ENCODE assay signal across 1 cellular context in the genomic region with DNA sequence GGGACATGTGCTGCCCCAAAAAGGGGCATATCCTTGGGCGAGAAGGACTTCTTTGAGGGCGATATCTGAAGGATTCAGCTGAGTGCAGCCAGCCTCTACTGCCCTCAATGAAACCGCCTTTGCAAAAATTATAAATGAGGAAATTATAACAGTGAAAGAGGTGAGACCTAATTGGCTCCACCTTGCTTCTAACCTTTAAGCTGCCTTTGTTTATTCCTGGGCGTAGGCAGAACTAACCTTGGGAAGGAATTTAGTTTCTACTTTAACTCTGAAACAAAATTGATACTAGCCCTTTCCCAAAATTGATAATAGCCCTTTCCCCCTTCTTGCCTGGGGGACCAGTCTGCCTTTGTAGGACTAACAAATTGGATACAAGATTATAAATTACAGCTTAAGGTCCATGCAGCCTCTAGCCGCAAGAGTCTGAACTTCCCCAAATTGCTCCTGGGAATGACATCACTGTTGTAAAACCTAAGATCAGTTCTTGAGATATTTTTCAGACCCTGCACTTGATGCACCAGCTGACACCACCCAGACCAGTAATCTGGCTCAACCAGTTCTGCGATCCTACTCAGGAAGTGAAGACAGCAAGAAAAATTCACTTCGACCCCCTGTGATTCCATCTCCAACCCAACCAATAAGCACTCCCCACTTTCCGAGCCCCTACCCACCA.
TF ChIP-seq lines count a peak whose summit lies in the region.

No MANE protein-coding gene starts in this region.

TF ChIP-seq in HCT116, 20 proteins besides CTCF, POLR2A, EP300 and RAD21 (continued from another document):
- TF ChIP-seq TCF7L2 (IDR thresholded peaks at IDR 0.05; ENCODE audit: borderline replicate concordance, extremely low read depth, insufficient read depth, insufficient read length) (no peak), CBX3 (IDR thresholded peaks at IDR 0.05; ENCODE audit: low read depth) (no peak), EZH2phosphoT487 (IDR thresholded peaks at IDR 0.05; ENCODE audit: borderline replicate concordance) (no peak)
- TF ChIP-seq, protein P1, sequence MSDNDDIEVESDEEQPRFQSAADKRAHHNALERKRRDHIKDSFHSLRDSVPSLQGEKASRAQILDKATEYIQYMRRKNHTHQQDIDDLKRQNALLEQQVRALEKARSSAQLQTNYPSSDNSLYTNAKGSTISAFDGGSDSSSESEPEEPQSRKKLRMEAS (IDR thresholded peaks at IDR 0.05), result no peak
